ENCODE assay signal across 14 cellular contexts in genomic region chr12:47190905-47191304, GRCh38.
A peak's percentile ranks its signal among the peaks of the same experiment; 100 is the strongest.
DNase-seq lines count a peak whose midpoint lies in the region; ATAC-seq, FAIRE-seq and TF ChIP-seq lines count a peak whose summit lies in the region.
"Had no signal": no experiment of that assay in that cellular context is flagged by ENCODE, and none has a peak within 500 bp of the region (broad histone marks: within the 10 kb centered on the region; RNA-seq: fewer than 3 reads in every experiment).

No MANE protein-coding gene starts in this region.

- in situ Hi-C loops in K562 (cut with MboI) = no loop called here

- H3K4me2 ChIP-seq in K562 (ENCODE audit: insufficient read depth, low read length) = no peak overlapping the region

- H3K27ac ChIP-seq in K562 (ENCODE audit: extremely low read depth, low read depth, low read length) = no peak overlapping the region
- H3K27ac ChIP-seq: left ventricle myocardium inferior, neutrophil, vagina had no signal

- no peak overlapping the region for H3K9ac ChIP-seq in K562 (ENCODE audit: insufficient read depth in 1 of 2, low read depth in 2 of 2, low read length in 2 of 2)

- H3K27me3 Mint-ChIP-seq in activated T-cell treated with anti-CD3 and anti-CD28 coated beads, Interleukin-2, amount 50 U/mL, for 4 hours (ENCODE audit: low read depth) = no peaks in the 10 kb centered on the region
- H3K27me3 Mint-ChIP-seq in stimulated activated naive CD8-positive, alpha-beta T cell treated with anti-CD3 and anti-CD28 coated beads, Interleukin-15, amount 100 ng/mL, for 72 hours = no peaks in the 10 kb centered on the region

- H3K4me3 ChIP-seq in K562 = no peak overlapping the region
- H3K4me3 ChIP-seq: left ventricle myocardium inferior, vagina had no signal

- no peak for FAIRE-seq in K562 (lab: Jason Lieb, UNC)

- peaks cover 41% of the 10 kb centered on the region for H3K36me3 Mint-ChIP-seq in activated T-cell treated with anti-CD3 and anti-CD28 coated beads, Interleukin-2, amount 50 U/mL, for 4 hours (ENCODE audit: insufficient read depth)

- no peak for TF ChIP-seq POLR2A in K562 (conservative IDR thresholded peaks at IDR 0.05)

- 27% methylated on average over 3 of the region's 3 CpGs for WGBS in K562 (ENCODE audit: insufficient coverage, low coverage, missing lambda C conversion rate)

- H3K4me3 Mint-ChIP-seq in activated T-cell treated with anti-CD3 and anti-CD28 coated beads, Interleukin-2, amount 50 U/mL, for 4 hours = peak overlapping the region; percentile 66
- peak overlapping the region; percentile 81 to 86 for H3K4me3 Mint-ChIP-seq in stimulated activated naive CD8-positive, alpha-beta T cell treated with anti-CD3 and anti-CD28 coated beads, Interleukin-15, amount 100 ng/mL, for 72 hours

- no peaks in the 10 kb centered on the region for H3K9me1 ChIP-seq in K562 (ENCODE audit: control insufficient read depth, insufficient read depth, low read length)

- peaks cover 89% of the 10 kb centered on the region for H3K4me1 Mint-ChIP-seq in activated T-cell treated with anti-CD3 and anti-CD28 coated beads, Interleukin-2, amount 50 U/mL, for 4 hours (ENCODE audit: low read depth)
- peaks cover 98% of the 10 kb centered on the region for H3K4me1 Mint-ChIP-seq in stimulated activated naive CD8-positive, alpha-beta T cell treated with anti-CD3 and anti-CD28 coated beads, Interleukin-15, amount 100 ng/mL, for 72 hours

- H3K27ac Mint-ChIP-seq in stimulated activated naive CD8-positive, alpha-beta T cell treated with anti-CD3 and anti-CD28 coated beads, Interleukin-15, amount 100 ng/mL, for 72 hours = peak overlapping the region; percentile 37 to 93

- no peaks in the 10 kb centered on the region for H3K79me2 ChIP-seq in K562 (ENCODE audit: control insufficient read depth, insufficient read depth, low read length)

- H3K9me3 Mint-ChIP-seq in activated T-cell treated with anti-CD3 and anti-CD28 coated beads, Interleukin-2, amount 50 U/mL, for 4 hours = no peaks in the 10 kb centered on the region
- H3K9me3 Mint-ChIP-seq in stimulated activated naive CD8-positive, alpha-beta T cell treated with anti-CD3 and anti-CD28 coated beads, Interleukin-15, amount 100 ng/mL, for 72 hours = no peaks in the 10 kb centered on the region

- no peak for TF ChIP-seq RAD21 in K562 (CRISPR knock-in tag; conservative IDR thresholded peaks at IDR 0.05 in 1 of 2, IDR thresholded peaks at IDR 0.05 in 1 of 2)

- BruUV-seq in K562 (replicated peaks; lab: Mats Ljungman, UMichigan) = no TSS peak

- ATAC-seq in activated T-cell treated with anti-CD3 and anti-CD28 coated beads, Interleukin-2, amount 50 U/mL, for 4 hours = peak in 1 of 2 donors; percentile 8
- ATAC-seq in K562 = no peak
- peak; percentile 37 for ATAC-seq in stimulated activated naive CD8-positive, alpha-beta T cell treated with anti-CD3 and anti-CD28 coated beads, Interleukin-15, amount 100 ng/mL, for 72 hours

- H4K20me1 ChIP-seq in K562 (replicated peaks; ENCODE audit: control insufficient read depth, insufficient read depth, low read length) = no peaks in the 10 kb centered on the region

- CTCF ChIA-PET in K562 (lab: Yijun Ruan, JAX; ENCODE audit: low intra/inter-chr PET ratio) = no interaction called here

- intact Hi-C loops in K562 (cut with micrococcal nuclease) = loop anchor here (5.0 kb wide), 2 partner anchors 109 to 159 kb away; no protein-coding TSS in a partner anchor

- no peak for TF ChIP-seq EP300 in K562 (IDR thresholded peaks at IDR 0.05; ENCODE audit: low read length)

- POLR2A ChIA-PET in K562 (lab: Yijun Ruan, JAX) = interaction anchor here (0.6 to 1.8 kb wide), 3 partner anchors 9 to 35 kb away, joined by 3 to 7 read pairs (median 3); no protein-coding TSS in a partner anchor

- no peaks in the 10 kb centered on the region for H3K36me3 ChIP-seq in K562 (ENCODE audit: control insufficient read depth, insufficient read depth, low read length)
- H3K36me3 ChIP-seq: left ventricle myocardium inferior, neutrophil, vagina had no signal

- DNase-seq in activated T-cell treated with anti-CD3 and anti-CD28 coated beads, Interleukin-2, amount 50 U/mL, for 4 hours = no peak
- DNase-seq in activated T-cell treated with anti-CD3 and anti-CD28 coated beads for 4 hours (no peak), MV-4-11 (lab: John Stamatoyannopoulos, UW) (peak; percentile 74), K562 (ENCODE audit: extremely low read depth in 1 of 4, low spot score in 3 of 4) (no peak), COLO668 (lab: John Stamatoyannopoulos, UW; ENCODE audit: unreplicated experiment) (no peak), NCI-H526 treated with DMSO at 0.1 percent for 48 hours (lab: John Stamatoyannopoulos, UW) (no peak), SHP77 treated with DMSO at 0.1 percent for 48 hours (lab: John Stamatoyannopoulos, UW) (no peak)
- no peak for DNase-seq in stimulated activated naive CD8-positive, alpha-beta T cell treated with anti-CD3 and anti-CD28 coated beads, Interleukin-15, amount 100 ng/mL, for 72 hours
- DNase-seq: amniotic stem cell; effector CD8-positive, alpha-beta T cell; left ventricle myocardium inferior; stimulated activated CD4-positive, alpha-beta T cell treated with anti-CD3 and anti-CD28 coated beads, Interleukin-12 subunit alpha, Interleukin-12 subunit beta, amount 100 ng/mL, for 4 hours had no signal

- TF ChIP-seq CTCF in K562 (IDR thresholded peaks at IDR 0.05 in 2 of 3, conservative IDR thresholded peaks at IDR 0.05 in 1 of 3; ENCODE audit: insufficient read depth in 2 of 3, low read depth in 1 of 3, low read length in 3 of 3) = no peak

- peaks cover 3 to 50% of the 10 kb centered on the region in 2 experiments; a peak in 4 of 5 replicates for H3K4me1 ChIP-seq in K562 (replicated peaks in 1 of 2; ENCODE audit: control insufficient read depth in 2 of 2, insufficient read depth in 2 of 2, low read length in 2 of 2)

- H3K27me3 ChIP-seq in K562 (ENCODE audit: control insufficient read depth in 2 of 2, insufficient read depth in 2 of 2, low read length in 2 of 2) = no peaks in the 10 kb centered on the region
- H3K27me3 ChIP-seq: neutrophil, vagina had no signal

- H3K9me3 ChIP-seq in K562 (replicated peaks; ENCODE audit: control insufficient read depth, insufficient read depth, low read depth, low read length) = no peaks in the 10 kb centered on the region
- H3K9me3 ChIP-seq: left ventricle myocardium inferior, neutrophil, vagina had no signal

- H2AFZ ChIP-seq in K562 (ENCODE audit: low read depth, low read length) = 0 out of 2 replicates have a peak overlapping the region, but pooled peaks have one; percentile 9

TF ChIP-seq in K562, 482 proteins besides CTCF, POLR2A, EP300 and RAD21 (continues in another document):
- no peak for TF ChIP-seq CHAMP1 (IDR thresholded peaks at IDR 0.05)
- no peak for TF ChIP-seq IFI16 (CRISPR knock-in tag; IDR thresholded peaks at IDR 0.05)
- TF ChIP-seq ZKSCAN3 (CRISPR knock-in tag; IDR thresholded peaks at IDR 0.05) = no peak
- TF ChIP-seq PYGO2 (tag; IDR thresholded peaks at IDR 0.05) = no peak
- no peak for TF ChIP-seq NONO (IDR thresholded peaks at IDR 0.05; ENCODE audit: low read depth in 2 of 2, low read length in 1 of 2)
- no peak for TF ChIP-seq PHB2 (IDR thresholded peaks at IDR 0.05; ENCODE audit: low read depth)
- no peak for TF ChIP-seq BRD4 (IDR thresholded peaks at IDR 0.05)
- no peak for TF ChIP-seq HMBOX1 (IDR thresholded peaks at IDR 0.05)
- no peak for TF ChIP-seq HIVEP1 (CRISPR knock-in tag; IDR thresholded peaks at IDR 0.05)
- no peak for TF ChIP-seq ESRRB (CRISPR knock-in tag; IDR thresholded peaks at IDR 0.05; ENCODE audit: borderline replicate concordance)
- TF ChIP-seq, protein P1, sequence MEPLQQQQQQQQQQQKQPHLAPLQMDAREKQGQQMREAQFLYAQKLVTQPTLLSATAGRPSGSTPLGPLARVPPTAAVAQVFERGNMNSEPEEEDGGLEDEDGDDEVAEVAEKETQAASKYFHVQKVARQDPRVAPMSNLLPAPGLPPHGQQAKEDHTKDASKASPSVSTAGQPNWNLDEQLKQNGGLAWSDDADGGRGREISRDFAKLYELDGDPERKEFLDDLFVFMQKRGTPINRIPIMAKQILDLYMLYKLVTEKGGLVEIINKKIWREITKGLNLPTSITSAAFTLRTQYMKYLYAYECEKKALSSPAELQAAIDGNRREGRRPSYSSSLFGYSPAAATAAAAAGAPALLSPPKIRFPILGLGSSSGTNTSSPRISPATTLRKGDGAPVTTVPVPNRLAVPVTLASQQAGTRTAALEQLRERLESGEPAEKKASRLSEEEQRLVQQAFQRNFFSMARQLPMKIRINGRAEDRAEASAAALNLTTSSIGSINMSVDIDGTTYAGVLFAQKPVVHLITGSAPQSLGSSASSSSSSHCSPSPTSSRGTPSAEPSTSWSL (CRISPR knock-in tag; IDR thresholded peaks at IDR 0.05; ENCODE audit: borderline replicate concordance) = no peak
